Comparison of ENCODE assay signal across 17 cellular contexts in the genomic region with DNA sequence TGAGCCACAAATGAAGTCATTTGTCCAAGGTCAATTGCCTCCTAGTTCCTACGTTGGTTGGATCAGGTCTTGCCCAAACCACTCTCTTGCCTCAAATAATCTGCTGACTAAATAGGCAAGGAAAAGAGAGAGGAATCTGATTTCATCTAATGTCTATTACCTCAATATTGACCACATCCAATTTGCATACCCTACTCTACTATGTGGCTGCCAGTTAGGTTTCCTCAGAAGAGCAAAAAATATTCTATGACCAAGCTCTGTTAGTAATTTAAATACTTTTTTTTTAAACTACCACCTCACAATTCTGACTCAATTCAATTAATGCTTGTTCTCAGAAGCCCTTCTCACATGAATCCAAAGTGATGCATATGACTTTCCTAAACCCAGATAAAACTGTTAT.
"Had no signal": no experiment of that assay in that cellular context is flagged by ENCODE, and none has a peak within 500 bp of the region (broad histone marks: within the 10 kb centered on the region; RNA-seq: fewer than 3 reads in every experiment).

No MANE protein-coding gene starts in this region.

- ATAC-seq: heart right ventricle; left colon; stimulated activated naive CD8-positive, alpha-beta T cell treated with anti-CD3 and anti-CD28 coated beads, Interleukin-15, Interleukin-2, amounts not matched to agents 100 U/mL and 50 U/mL, for 24 hours had no signal

- H3K27me3 Mint-ChIP-seq: brain, memory B cell had no signal

- H3K4me3 Mint-ChIP-seq: brain; memory B cell; neural progenitor cell; T-helper 1 cell treated with Interleukin-12 subunit alpha and Interleukin-12 subunit beta and Interleukin-4 antibody, amounts not matched to agents 30 μg/mL and 1 μg/mL, for 36 hours had no signal

- H3K4me1 Mint-ChIP-seq: brain, memory B cell, neural progenitor cell had no signal

- DNase-seq: activated CD4-positive, alpha-beta T cell treated with anti-CD3 and anti-CD28 coated beads, Interleukin-2, amount 50 U/mL, for 48 hours; activated CD4-positive, CD25-positive, alpha-beta regulatory T cell treated with anti-CD3 and anti-CD28 coated beads, Interleukin-2, amount 50 U/mL, for 72 hours; activated naive CD4-positive, alpha-beta T cell; anterior cingulate cortex; foreskin fibroblast; heart right ventricle; islet precursor cell; left colon; SHP77; sigmoid colon; stimulated activated CD4-positive, alpha-beta T cell treated with anti-CD3 and anti-CD28 coated beads, Interleukin-2, amount 100 ng/mL, for 48 hours; stimulated activated naive CD8-positive, alpha-beta T cell treated with anti-CD3 and anti-CD28 coated beads, Interleukin-15, Interleukin-2, amounts not matched to agents 100 U/mL and 50 U/mL, for 24 hours; upper lobe of left lung had no signal

- H3K9me3 Mint-ChIP-seq: brain; memory B cell; neural progenitor cell; T-helper 1 cell treated with Interleukin-12 subunit alpha and Interleukin-12 subunit beta and Interleukin-4 antibody, amounts not matched to agents 30 μg/mL and 1 μg/mL, for 36 hours had no signal

- H3K27ac Mint-ChIP-seq: brain; memory B cell; neural progenitor cell; T-helper 1 cell treated with Interleukin-12 subunit alpha and Interleukin-12 subunit beta and Interleukin-4 antibody, amounts not matched to agents 30 μg/mL and 1 μg/mL, for 36 hours had no signal
